15 cellular contexts compared by ENCODE assay signal in genomic region chr4:153004106-153004881, GRCh38.
"Had no signal": no experiment of that assay in that cellular context is flagged by ENCODE, and none has a peak within 500 bp of the region (broad histone marks: within the 10 kb centered on the region; RNA-seq: fewer than 3 reads in every experiment).

No MANE protein-coding gene starts in this region.

- DNase-seq: activated CD4-positive, alpha-beta T cell treated with anti-CD3 and anti-CD28 coated beads, Interleukin-2, amount 50 U/mL, for 48 hours; activated CD8-positive, alpha-beta memory T cell treated with anti-CD3 and anti-CD28 coated beads, Interleukin-2, amount 10 ng/mL, durations not matched to agents 7 days and 5 days; activated effector memory CD4-positive, alpha-beta T cell treated with Interleukin-2 at 50 U/mL for 16 hours; activated naive CD4-positive, alpha-beta T cell treated with anti-CD3 and anti-CD28 coated beads, Interleukin-2, amount 50 U/mL, for 16 hours; activated T-cell treated with anti-CD3 and anti-CD28 coated beads, Interleukin-2, amount 50 U/mL, for 4 hours; effector memory CD4-positive, alpha-beta T cell; gastrocnemius medialis; left colon; mucosa of descending colon; naive thymus-derived CD4-positive, alpha-beta T cell; T-helper 1 cell had no signal

- H3K27me3 ChIP-seq: gastrocnemius medialis, neutrophil, tibial nerve had no signal

- H3K27ac ChIP-seq: gastrocnemius medialis, neutrophil, tibial nerve had no signal

- H3K4me1 ChIP-seq: gastrocnemius medialis had no signal

- ATAC-seq: activated CD8-positive, alpha-beta memory T cell treated with anti-CD3 and anti-CD28 coated beads, Interleukin-2, amount 10 ng/mL, durations not matched to agents 7 days and 5 days; activated T-cell treated with anti-CD3 and anti-CD28 coated beads, Interleukin-2, amount 50 U/mL, for 4 hours; gastrocnemius medialis; left colon; mucosa of descending colon; naive thymus-derived CD4-positive, alpha-beta T cell; SK-N-SH treated with all-trans-retinoic acid at 6 μM for 48 hours; stimulated activated effector memory CD8-positive, alpha-beta T cell treated with anti-CD3 and anti-CD28 coated beads, Interleukin-12 subunit alpha, Interleukin-12 subunit beta, amount 100 ng/mL, for 72 hours had no signal

- H3K9me3 ChIP-seq: gastrocnemius medialis, mucosa of descending colon, neutrophil, tibial nerve had no signal

- H3K4me3 ChIP-seq: gastrocnemius medialis, mucosa of descending colon, tibial nerve had no signal

- H3K36me3 ChIP-seq: gastrocnemius medialis, neutrophil, tibial nerve had no signal
